In genomic region chrX:154595559-154595958, GRCh38 we compare ENCODE assay signal across 1 cellular context.
TF ChIP-seq lines count a peak whose summit lies in the region.

No MANE protein-coding gene starts in this region.

TF ChIP-seq in WTC11, 78 proteins besides CTCF, POLR2A, EP300 and RAD21 (continued from another document):
- no peak for TF ChIP-seq ZBTB43 (CRISPR knock-in tag; IDR thresholded peaks at IDR 0.05)
- TF ChIP-seq USF1 (CRISPR knock-in tag; IDR thresholded peaks at IDR 0.05) = no peak
- no peak for TF ChIP-seq ERG (CRISPR knock-in tag; IDR thresholded peaks at IDR 0.05)
- no peak for TF ChIP-seq ARID4B (CRISPR knock-in tag; IDR thresholded peaks at IDR 0.05; ENCODE audit: borderline replicate concordance)
- no peak for TF ChIP-seq GRHL2 (CRISPR knock-in tag; IDR thresholded peaks at IDR 0.05; ENCODE audit: insufficient replicate concordance, severe bottlenecking)
- no peak for TF ChIP-seq ELF4 (CRISPR knock-in tag; IDR thresholded peaks at IDR 0.05; ENCODE audit: low read depth)
- no peak for TF ChIP-seq IRF2 (CRISPR knock-in tag; IDR thresholded peaks at IDR 0.05; ENCODE audit: borderline replicate concordance, low read depth)
- no peak for TF ChIP-seq E2F1 (CRISPR knock-in tag; IDR thresholded peaks at IDR 0.05)
- no peak for TF ChIP-seq ZNF317 (CRISPR knock-in tag; IDR thresholded peaks at IDR 0.05; ENCODE audit: borderline replicate concordance, low read depth)
- TF ChIP-seq E2F5 (CRISPR knock-in tag; IDR thresholded peaks at IDR 0.05) = no peak
